ENCODE assay signal across 9 cellular contexts in genomic region chr9:130426883-130427282, GRCh38. TPM values are rescaled to one million over a fixed set of nuclear protein-coding genes. Genes with fewer than 3 reads are reported as not detected.
A peak's percentile ranks its signal among the peaks of the same experiment; 100 is the strongest.
DNase-seq lines count a peak whose midpoint lies in the region; ATAC-seq and TF ChIP-seq lines count a peak whose summit lies in the region.
"Had no signal": no experiment of that assay in that cellular context is flagged by ENCODE, and none has a peak within 500 bp of the region (broad histone marks: within the 10 kb centered on the region; RNA-seq: fewer than 3 reads in every experiment).

No MANE protein-coding gene starts in this region.

- peak overlapping the region; percentile 79 for H4K91ac ChIP-seq in mesenchymal stem cell (ENCODE audit: low read length)

- H3K9ac ChIP-seq in BLaER1 treated with 17β-estradiol and CSF1 and Interleukin-3, amounts not matched to agents 10 nM and 100 nM, result peak overlapping the region in 4 of 11 experiments; percentile 6 to 54 (median 11); a peak in 6 of 22 replicates
- no peak overlapping the region for H3K9ac ChIP-seq in mesenchymal stem cell (ENCODE audit: low read length)

- no peak overlapping the region for H2BK12ac ChIP-seq in mesenchymal stem cell (ENCODE audit: low read length in 2 of 2)

- no peak overlapping the region for H2AFZ ChIP-seq in mesenchymal stem cell (ENCODE audit: low read depth, low read length)

- H3K4ac ChIP-seq in mesenchymal stem cell (ENCODE audit: low read depth in 1 of 2, low read length in 2 of 2), result no peak overlapping the region

- in situ Hi-C loops in KBM-7 (cut with MboI; ENCODE audit: low pct_unique_long_range_greater_than_20kb, low sequenced_read_pairs), result no loop called here

- no peaks in the 10 kb centered on the region for H3K27me3 ChIP-seq in BLaER1 treated with 17β-estradiol and CSF1 and Interleukin-3, amounts not matched to agents 10 nM and 100 nM
- H3K27me3 ChIP-seq in mesenchymal stem cell (ENCODE audit: control insufficient read depth in 1 of 2, insufficient read depth in 1 of 2, low read length in 2 of 2), result peaks cover 0 to 36% of the 10 kb centered on the region in 2 experiments

- peak overlapping the region; percentile 51 to 86 (median 71) for H3K4me2 ChIP-seq in BLaER1 treated with 17β-estradiol and CSF1 and Interleukin-3, amounts not matched to agents 10 nM and 100 nM
- no peak overlapping the region for H3K4me2 ChIP-seq in mesenchymal stem cell (ENCODE audit: low read length, poor library complexity, severe bottlenecking)

- H3K79me1 ChIP-seq in mesenchymal stem cell (replicated peaks; ENCODE audit: low read length, poor library complexity, severe bottlenecking), result no peaks in the 10 kb centered on the region

- peak overlapping the region; percentile 16 to 52 for H3K18ac ChIP-seq in mesenchymal stem cell (ENCODE audit: low read depth in 1 of 2, low read length in 2 of 2)

- H3K9me3 ChIP-seq in BLaER1 treated with 17β-estradiol and CSF1 and Interleukin-3, amounts not matched to agents 10 nM and 100 nM (replicated peaks in 1 of 11), result peaks cover 11 to 22% (median 18%) of the 10 kb centered on the region in 11 experiments; a peak in 21 of 22 replicates
- H3K9me3 ChIP-seq in mesenchymal stem cell (ENCODE audit: control insufficient read depth, low read length), result peaks cover 3% of the 10 kb centered on the region

- peaks cover 31 to 61% (median 55%) of the 10 kb centered on the region in 10 experiments for H3K4me1 ChIP-seq in BLaER1 treated with 17β-estradiol and CSF1 and Interleukin-3, amounts not matched to agents 10 nM and 100 nM
- H3K4me1 ChIP-seq in mesenchymal stem cell (ENCODE audit: control insufficient read depth, insufficient read depth, low read depth, low read length), result peaks cover 38% of the 10 kb centered on the region

- peak overlapping the region; percentile 79 for H4K8ac ChIP-seq in mesenchymal stem cell (ENCODE audit: low read length)

- TF ChIP-seq CTCF in choroid plexus epithelial cell (conservative IDR thresholded peaks at IDR 0.05; ENCODE audit: low read depth, low read length), result peak; percentile 10

- H3K36me3 ChIP-seq in BLaER1 treated with 17β-estradiol and CSF1 and Interleukin-3, amounts not matched to agents 10 nM and 100 nM, result no peaks in the 10 kb centered on the region
- no peaks in the 10 kb centered on the region for H3K36me3 ChIP-seq in mesenchymal stem cell (ENCODE audit: control insufficient read depth in 1 of 2, insufficient read depth in 2 of 2, low read depth in 1 of 2, low read length in 2 of 2)

- no peak for ATAC-seq in GM18511 (IDR thresholded peaks at IDR 0.05; ENCODE audit: unreplicated experiment)

- H3K23ac ChIP-seq in mesenchymal stem cell (ENCODE audit: low read length in 2 of 2), result no peak overlapping the region

- no peak overlapping the region for H2AK5ac ChIP-seq in mesenchymal stem cell (ENCODE audit: low read length, severe bottlenecking)

- peak overlapping the region in 7 of 11 experiments; percentile 6 to 59 (median 36); a peak in 10 of 22 replicates for H3K27ac ChIP-seq in BLaER1 treated with 17β-estradiol and CSF1 and Interleukin-3, amounts not matched to agents 10 nM and 100 nM
- peak overlapping the region; percentile 2 for H3K27ac ChIP-seq in mesenchymal stem cell (ENCODE audit: low read length, poor library complexity, severe bottlenecking)

- WGBS in mesenchymal stem cell, result 5% methylated on average over 10 of the region's 10 CpGs

- H3K4me3 ChIP-seq in BLaER1 treated with 17β-estradiol and CSF1 and Interleukin-3, amounts not matched to agents 10 nM and 100 nM, result no peak overlapping the region
- H3K4me3 ChIP-seq in choroid plexus epithelial cell (ENCODE audit: low read depth, low read length), result no peak overlapping the region
- no peak overlapping the region for H3K4me3 ChIP-seq in mesenchymal stem cell (ENCODE audit: insufficient read depth in 1 of 2, low read depth in 1 of 2, low read length in 2 of 2)

- H3K14ac ChIP-seq in mesenchymal stem cell (ENCODE audit: low read length in 2 of 2), result no peak overlapping the region

- H4K20me1 ChIP-seq in BLaER1 treated with 17β-estradiol and CSF1 and Interleukin-3, amounts not matched to agents 10 nM and 100 nM, result no peaks in the 10 kb centered on the region

- no peak overlapping the region for H2BK15ac ChIP-seq in mesenchymal stem cell (ENCODE audit: low read depth, poor library complexity, severe bottlenecking)

- no peak overlapping the region for H2BK120ac ChIP-seq in mesenchymal stem cell (ENCODE audit: low read depth, low read length)

- H2BK5ac ChIP-seq in mesenchymal stem cell (ENCODE audit: low read depth, low read length, poor library complexity, severe bottlenecking), result no peak overlapping the region

- DNase-seq in LHCN-M2 (ENCODE audit: low read depth), result peak; percentile 97
- peak; percentile 54 for DNase-seq in choroid plexus epithelial cell (ENCODE audit: low read depth)
- DNase-seq in mesenchymal stem cell, result peak; percentile 81
- DNase-seq in activated gamma-delta T cell (lab: John Stamatoyannopoulos, UW), result no peak
- no peak for DNase-seq in KBM-7
- no peak for DNase-seq in SIG-M5 (lab: John Stamatoyannopoulos, UW)
- DNase-seq: activated CD4-positive, alpha-beta T cell treated with anti-CD3 and anti-CD28 coated beads, Interleukin-2, amount 50 U/mL, for 4 hours had no signal

RNA-seq across cellular contexts. Expression of gene ASS1, which starts 17.9 kb away (rescaled TPM):
- total RNA-seq in LHCN-M2 (2014; rRNA removed), result 73.1 and 116 TPM in 2 replicates
- 5.7 TPM for polyA plus RNA-seq in LHCN-M2 (2012)
- 27.8 TPM for polyA plus RNA-seq in mesenchymal stem cell (2013, experiment 1 of 2)
- polyA plus RNA-seq in mesenchymal stem cell (2013, experiment 2 of 2), result 28.1 TPM

Comparison
In these comparisons a context has a peak if more than half of its experiments do, and no peak if none do; other contexts are left out.
1. DNase-seq: peak in LHCN-M2 (single experiment), choroid plexus epithelial cell (single experiment) and mesenchymal stem cell (single experiment); none in activated gamma-delta T cell (single experiment), KBM-7 (single experiment) and SIG-M5 (single experiment).